In genomic region chr3:79473993-79474392, GRCh38 we compare ENCODE assay signal across 15 cellular contexts.
DNase-seq lines count a peak whose midpoint lies in the region; ATAC-seq, FAIRE-seq and TF ChIP-seq lines count a peak whose summit lies in the region.
"Had no signal": no experiment of that assay in that cellular context is flagged by ENCODE, and none has a peak within 500 bp of the region (broad histone marks: within the 10 kb centered on the region; RNA-seq: fewer than 3 reads in every experiment).

No MANE protein-coding gene starts in this region.

- no peak for TF ChIP-seq POLR2A in endothelial cell of umbilical vein (IDR thresholded peaks at IDR 0.05; ENCODE audit: low read depth, low read length)

- DNase-seq in D721Med (ENCODE audit: insufficient read length, low spot score) (no peak), HT1080 (ENCODE audit: low read depth) (peak; percentile 14), endothelial cell of umbilical vein (ENCODE audit: low read depth, low spot score) (no peak), kidney glomerular epithelial cell (lab: John Stamatoyannopoulos, UW) (peak; percentile 36), lower lobe of right lung (no peak)
- DNase-seq: COR-L47, MV-4-11, NCI-H2029, NCI-H510A had no signal

- no peak overlapping the region for H2AFZ ChIP-seq in endothelial cell of umbilical vein (ENCODE audit: low read depth, low read length)

- H3K9me3 ChIP-seq in endothelial cell of umbilical vein (replicated peaks; ENCODE audit: control insufficient read depth, insufficient read depth, low read length) = no peaks in the 10 kb centered on the region
- H3K9me3 ChIP-seq in lower lobe of right lung = no peaks in the 10 kb centered on the region
- H3K9me3 ChIP-seq: HAP-1 had no signal

- H3K27me3 ChIP-seq in endothelial cell of umbilical vein (ENCODE audit: control insufficient read depth in 2 of 2, insufficient read depth in 2 of 2, low read length in 2 of 2) = no peaks in the 10 kb centered on the region
- no peaks in the 10 kb centered on the region for H3K27me3 ChIP-seq in lower lobe of right lung (ENCODE audit: low read depth)

- POLR2A ChIA-PET in endothelial cell of umbilical vein (lab: Charles Lee) = no interaction called here

- no peaks in the 10 kb centered on the region for H4K20me1 ChIP-seq in endothelial cell of umbilical vein (replicated peaks; ENCODE audit: control insufficient read depth, extremely low read depth, insufficient read depth, low read length)

- no peak overlapping the region for H3K4me3 ChIP-seq in endothelial cell of umbilical vein (replicated peaks in 1 of 3; ENCODE audit: insufficient read depth in 1 of 3, low read depth in 1 of 3, low read length in 3 of 3)
- H3K4me3 ChIP-seq in lower lobe of right lung = no peak overlapping the region
- H3K4me3 ChIP-seq: HAP-1 had no signal

- CTCF ChIA-PET in endothelial cell of umbilical vein (lab: Charles Lee) = no interaction called here

- H3K36me3 ChIP-seq in endothelial cell of umbilical vein (ENCODE audit: control insufficient read depth in 2 of 2, extremely low read depth in 1 of 2, insufficient read depth in 2 of 2, low read length in 2 of 2) = no peaks in the 10 kb centered on the region
- no peaks in the 10 kb centered on the region for H3K36me3 ChIP-seq in lower lobe of right lung
- H3K36me3 ChIP-seq: HAP-1 had no signal

- no peak overlapping the region for H3K27ac ChIP-seq in endothelial cell of umbilical vein (ENCODE audit: insufficient read depth, low read depth, low read length)
- no peak overlapping the region for H3K27ac ChIP-seq in lower lobe of right lung
- H3K27ac ChIP-seq: HL-60 had no signal

- H3K4me1 ChIP-seq in endothelial cell of umbilical vein (ENCODE audit: control insufficient read depth, extremely low read depth, insufficient read depth, low read length) = no peaks in the 10 kb centered on the region
- H3K4me1 ChIP-seq in lower lobe of right lung = no peaks in the 10 kb centered on the region

- peak; percentile 48 for FAIRE-seq in D721Med (lab: Jason Lieb, UNC)
- FAIRE-seq in endothelial cell of umbilical vein (lab: Jason Lieb, UNC) = peak; percentile 8

- TF ChIP-seq CTCF in D721Med (IDR thresholded peaks at IDR 0.05; ENCODE audit: insufficient read depth, missing control alignments) (no peak), endothelial cell of umbilical vein (IDR thresholded peaks at IDR 0.05; ENCODE audit: extremely low read depth in 1 of 2, insufficient read depth in 1 of 2, low read depth in 1 of 2, low read length in 2 of 2) (no peak), lower lobe of right lung (IDR thresholded peaks at IDR 0.05) (no peak)

- no peaks in the 10 kb centered on the region for H3K9me1 ChIP-seq in endothelial cell of umbilical vein (replicated peaks; ENCODE audit: control insufficient read depth, extremely low read depth, insufficient read depth, low read length)

- H3K4me2 ChIP-seq in endothelial cell of umbilical vein (ENCODE audit: insufficient read depth, low read length) = no peak overlapping the region

- no peak for ATAC-seq in HG03039 (IDR thresholded peaks at IDR 0.05; ENCODE audit: unreplicated experiment)
- ATAC-seq in HG03045 (IDR thresholded peaks at IDR 0.05; ENCODE audit: unreplicated experiment) = no peak
- no peak for ATAC-seq in lower lobe of right lung
- ATAC-seq: Panc1, Right ventricle myocardium inferior had no signal

- H3K79me2 ChIP-seq in endothelial cell of umbilical vein (ENCODE audit: control insufficient read depth, insufficient read depth, low read length) = no peaks in the 10 kb centered on the region

- dilution Hi-C loops in endothelial cell of umbilical vein (cut with MboI; ENCODE audit: extremely low pct_ligation_motif_present, low sequenced_read_pairs) = no loop called here

- intact Hi-C loops in endothelial cell of umbilical vein (cut with micrococcal nuclease) = no loop called here
- intact Hi-C loops in lower lobe of right lung (cut with DNase I) = no loop called here

- no peak overlapping the region for H3K9ac ChIP-seq in endothelial cell of umbilical vein (replicated peaks; ENCODE audit: extremely low read depth, insufficient read depth, low read length)

- no TSS peak for BruUV-seq in endothelial cell of umbilical vein (replicated peaks; lab: Mats Ljungman, UMichigan)

TF ChIP-seq in endothelial cell of umbilical vein, 7 proteins besides CTCF, POLR2A, EP300 and RAD21:
- TF ChIP-seq JUN (IDR thresholded peaks at IDR 0.05; ENCODE audit: borderline replicate concordance, insufficient read depth, insufficient read length, low read depth) (no peak), POLR2AphosphoS5 (IDR thresholded peaks at IDR 0.05; ENCODE audit: insufficient read depth, low read depth, low read length) (no peak), MAX (IDR thresholded peaks at IDR 0.05; ENCODE audit: insufficient read depth, insufficient read length) (no peak), EZH2 (IDR thresholded peaks at IDR 0.05; ENCODE audit: borderline replicate concordance, low read depth, low read length, severe bottlenecking) (no peak), GATA2 (IDR thresholded peaks at IDR 0.05; ENCODE audit: insufficient read depth, insufficient read length, low read depth, low read length) (no peak), MYC (IDR thresholded peaks at IDR 0.05; ENCODE audit: low read depth, low read length) (no peak), FOS (IDR thresholded peaks at IDR 0.05; ENCODE audit: borderline replicate concordance, insufficient read depth, low read length) (no peak)

Comparison
In these comparisons a context has a peak if more than half of its experiments do, and no peak if none do; other contexts are left out.
1. DNase-seq: peak in HT1080 (single experiment) and kidney glomerular epithelial cell (single experiment); none in D721Med (single experiment), endothelial cell of umbilical vein (single experiment) and lower lobe of right lung (single experiment).